In the genomic region with DNA sequence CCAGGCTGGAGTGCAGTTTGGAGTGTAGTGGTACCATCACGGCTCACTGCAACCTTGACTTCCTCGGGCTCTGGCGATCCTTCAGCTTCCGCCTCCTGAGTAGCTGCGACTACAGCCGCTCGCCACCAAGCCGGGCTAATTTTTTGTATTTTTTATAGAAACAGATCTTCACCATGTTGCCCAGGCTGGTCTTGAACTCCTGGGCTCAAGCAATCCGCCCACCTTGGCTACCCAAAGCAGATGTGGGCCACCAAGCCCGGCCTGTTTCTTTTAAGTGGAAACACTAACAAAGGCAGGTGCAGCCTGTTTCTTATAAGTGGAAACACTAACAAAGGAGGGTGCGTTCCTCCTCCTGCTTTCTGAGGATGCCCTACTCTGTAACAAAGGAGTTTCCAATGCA, we compare ENCODE assay signal across 2 cellular contexts.
TF ChIP-seq lines count a peak whose summit lies in the region.

No MANE protein-coding gene starts in this region.

TF ChIP-seq in GM12878, 131 proteins besides CTCF, POLR2A, EP300 and RAD21 (continued from another document and continues in another):
- TF ChIP-seq, protein P1, sequence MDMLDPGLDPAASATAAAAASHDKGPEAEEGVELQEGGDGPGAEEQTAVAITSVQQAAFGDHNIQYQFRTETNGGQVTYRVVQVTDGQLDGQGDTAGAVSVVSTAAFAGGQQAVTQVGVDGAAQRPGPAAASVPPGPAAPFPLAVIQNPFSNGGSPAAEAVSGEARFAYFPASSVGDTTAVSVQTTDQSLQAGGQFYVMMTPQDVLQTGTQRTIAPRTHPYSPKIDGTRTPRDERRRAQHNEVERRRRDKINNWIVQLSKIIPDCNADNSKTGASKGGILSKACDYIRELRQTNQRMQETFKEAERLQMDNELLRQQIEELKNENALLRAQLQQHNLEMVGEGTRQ (IDR thresholded peaks at IDR 0.05; ENCODE audit: borderline replicate concordance, low read depth, low read length) = no peak
- TF ChIP-seq POLR2AphosphoS5 (IDR thresholded peaks at IDR 0.05; ENCODE audit: low read length) = no peak
- no peak for TF ChIP-seq MXI1 (IDR thresholded peaks at IDR 0.05; ENCODE audit: low read depth, low read length)
- TF ChIP-seq, protein P2, sequence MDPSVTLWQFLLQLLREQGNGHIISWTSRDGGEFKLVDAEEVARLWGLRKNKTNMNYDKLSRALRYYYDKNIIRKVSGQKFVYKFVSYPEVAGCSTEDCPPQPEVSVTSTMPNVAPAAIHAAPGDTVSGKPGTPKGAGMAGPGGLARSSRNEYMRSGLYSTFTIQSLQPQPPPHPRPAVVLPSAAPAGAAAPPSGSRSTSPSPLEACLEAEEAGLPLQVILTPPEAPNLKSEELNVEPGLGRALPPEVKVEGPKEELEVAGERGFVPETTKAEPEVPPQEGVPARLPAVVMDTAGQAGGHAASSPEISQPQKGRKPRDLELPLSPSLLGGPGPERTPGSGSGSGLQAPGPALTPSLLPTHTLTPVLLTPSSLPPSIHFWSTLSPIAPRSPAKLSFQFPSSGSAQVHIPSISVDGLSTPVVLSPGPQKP (IDR thresholded peaks at IDR 0.05; ENCODE audit: low read depth, low read length) = no peak
- no peak for TF ChIP-seq PML (IDR thresholded peaks at IDR 0.05; ENCODE audit: low read length)
- TF ChIP-seq RFX5 (IDR thresholded peaks at IDR 0.05; ENCODE audit: low read depth, low read length) = no peak
- no peak for TF ChIP-seq SIX5 (IDR thresholded peaks at IDR 0.05; ENCODE audit: low read depth, low read length, severe bottlenecking)
- no peak for TF ChIP-seq SMAD5 (IDR thresholded peaks at IDR 0.05; ENCODE audit: low read depth)
- TF ChIP-seq FOXK2 (IDR thresholded peaks at IDR 0.05) = no peak
- TF ChIP-seq, protein P3, sequence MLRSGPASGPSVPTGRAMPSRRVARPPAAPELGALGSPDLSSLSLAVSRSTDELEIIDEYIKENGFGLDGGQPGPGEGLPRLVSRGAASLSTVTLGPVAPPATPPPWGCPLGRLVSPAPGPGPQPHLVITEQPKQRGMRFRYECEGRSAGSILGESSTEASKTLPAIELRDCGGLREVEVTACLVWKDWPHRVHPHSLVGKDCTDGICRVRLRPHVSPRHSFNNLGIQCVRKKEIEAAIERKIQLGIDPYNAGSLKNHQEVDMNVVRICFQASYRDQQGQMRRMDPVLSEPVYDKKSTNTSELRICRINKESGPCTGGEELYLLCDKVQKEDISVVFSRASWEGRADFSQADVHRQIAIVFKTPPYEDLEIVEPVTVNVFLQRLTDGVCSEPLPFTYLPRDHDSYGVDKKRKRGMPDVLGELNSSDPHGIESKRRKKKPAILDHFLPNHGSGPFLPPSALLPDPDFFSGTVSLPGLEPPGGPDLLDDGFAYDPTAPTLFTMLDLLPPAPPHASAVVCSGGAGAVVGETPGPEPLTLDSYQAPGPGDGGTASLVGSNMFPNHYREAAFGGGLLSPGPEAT (IDR thresholded peaks at IDR 0.05; ENCODE audit: low read depth) = no peak
- no peak for TF ChIP-seq SMAD1 (IDR thresholded peaks at IDR 0.05; ENCODE audit: low read depth, partially characterized antibody)
- no peak for TF ChIP-seq ESRRA (IDR thresholded peaks at IDR 0.05; ENCODE audit: low read length)
- no peak for TF ChIP-seq HCFC1 (IDR thresholded peaks at IDR 0.05; ENCODE audit: low read length)
- TF ChIP-seq, protein P4, sequence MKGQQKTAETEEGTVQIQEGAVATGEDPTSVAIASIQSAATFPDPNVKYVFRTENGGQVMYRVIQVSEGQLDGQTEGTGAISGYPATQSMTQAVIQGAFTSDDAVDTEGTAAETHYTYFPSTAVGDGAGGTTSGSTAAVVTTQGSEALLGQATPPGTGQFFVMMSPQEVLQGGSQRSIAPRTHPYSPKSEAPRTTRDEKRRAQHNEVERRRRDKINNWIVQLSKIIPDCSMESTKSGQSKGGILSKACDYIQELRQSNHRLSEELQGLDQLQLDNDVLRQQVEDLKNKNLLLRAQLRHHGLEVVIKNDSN (IDR thresholded peaks at IDR 0.05; ENCODE audit: borderline replicate concordance, extremely low read length, insufficient read depth, low read depth, low read length) = no peak
- TF ChIP-seq, protein P5, sequence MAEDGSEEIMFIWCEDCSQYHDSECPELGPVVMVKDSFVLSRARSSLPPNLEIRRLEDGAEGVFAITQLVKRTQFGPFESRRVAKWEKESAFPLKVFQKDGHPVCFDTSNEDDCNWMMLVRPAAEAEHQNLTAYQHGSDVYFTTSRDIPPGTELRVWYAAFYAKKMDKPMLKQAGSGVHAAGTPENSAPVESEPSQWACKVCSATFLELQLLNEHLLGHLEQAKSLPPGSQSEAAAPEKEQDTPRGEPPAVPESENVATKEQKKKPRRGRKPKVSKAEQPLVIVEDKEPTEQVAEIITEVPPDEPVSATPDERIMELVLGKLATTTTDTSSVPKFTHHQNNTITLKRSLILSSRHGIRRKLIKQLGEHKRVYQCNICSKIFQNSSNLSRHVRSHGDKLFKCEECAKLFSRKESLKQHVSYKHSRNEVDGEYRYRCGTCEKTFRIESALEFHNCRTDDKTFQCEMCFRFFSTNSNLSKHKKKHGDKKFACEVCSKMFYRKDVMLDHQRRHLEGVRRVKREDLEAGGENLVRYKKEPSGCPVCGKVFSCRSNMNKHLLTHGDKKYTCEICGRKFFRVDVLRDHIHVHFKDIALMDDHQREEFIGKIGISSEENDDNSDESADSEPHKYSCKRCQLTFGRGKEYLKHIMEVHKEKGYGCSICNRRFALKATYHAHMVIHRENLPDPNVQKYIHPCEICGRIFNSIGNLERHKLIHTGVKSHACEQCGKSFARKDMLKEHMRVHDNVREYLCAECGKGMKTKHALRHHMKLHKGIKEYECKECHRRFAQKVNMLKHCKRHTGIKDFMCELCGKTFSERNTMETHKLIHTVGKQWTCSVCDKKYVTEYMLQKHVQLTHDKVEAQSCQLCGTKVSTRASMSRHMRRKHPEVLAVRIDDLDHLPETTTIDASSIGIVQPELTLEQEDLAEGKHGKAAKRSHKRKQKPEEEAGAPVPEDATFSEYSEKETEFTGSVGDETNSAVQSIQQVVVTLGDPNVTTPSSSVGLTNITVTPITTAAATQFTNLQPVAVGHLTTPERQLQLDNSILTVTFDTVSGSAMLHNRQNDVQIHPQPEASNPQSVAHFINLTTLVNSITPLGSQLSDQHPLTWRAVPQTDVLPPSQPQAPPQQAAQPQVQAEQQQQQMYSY (CRISPR knock-in tag; IDR thresholded peaks at IDR 0.05) = no peak
- TF ChIP-seq MEF2A (IDR thresholded peaks at IDR 0.05; ENCODE audit: insufficient read depth, low read depth, low read length) = no peak
- TF ChIP-seq ATF7 (IDR thresholded peaks at IDR 0.05; ENCODE audit: low read depth) = no peak

TF ChIP-seq in HEK293T, 16 proteins besides CTCF, POLR2A, EP300 and RAD21 (continued from another document):
- TF ChIP-seq SP1 (IDR thresholded peaks at IDR 0.05) = no peak
